Comparison of ENCODE assay signal across 9 cellular contexts in genomic region chr11:119340335-119341221, GRCh38. TPM values are rescaled to one million over a fixed set of nuclear protein-coding genes. Genes with fewer than 3 reads are reported as not detected.
DNase-seq lines count a peak whose midpoint lies in the region; ATAC-seq, FAIRE-seq and TF ChIP-seq lines count a peak whose summit lies in the region.
"Had no signal": no experiment of that assay in that cellular context is flagged by ENCODE, and none has a peak within 500 bp of the region (broad histone marks: within the 10 kb centered on the region; RNA-seq: fewer than 3 reads in every experiment).

Gene C1QTNF5, minus strand, starts transcription at chr11:119340883. Its CDS starts 486 bp downstream, at chr11:119340397.

- FAIRE-seq in GM19239 (lab: Jason Lieb, UNC) = no peak

- H3K27ac ChIP-seq in adrenal gland (peak within 1 kb of the TSS in 4 of 5 donors; percentile 42 to 87 (median 74)), ovary (peak within 1 kb of the TSS; percentile 20 to 60)

- peaks cover 0 to 11% of the 10 kb centered on the region in 2 donors for H3K36me3 ChIP-seq in adrenal gland (replicated peaks in 1 of 2)
- no peaks in the 10 kb centered on the region for H3K36me3 ChIP-seq in ovary

- peak within 1 kb of the TSS in 2 of 4 donors; percentile 45 to 72 for H3K4me3 ChIP-seq in adrenal gland
- H3K4me3 ChIP-seq in ovary = peak within 1 kb of the TSS; percentile 53

- ATAC-seq in left cardiac atrium = peak; percentile 68 to 70

- no peaks in the 10 kb centered on the region for H3K27me3 ChIP-seq in adrenal gland
- H3K27me3 ChIP-seq in ovary = no peaks in the 10 kb centered on the region

- no peak for TF ChIP-seq CTCF in adrenal gland (IDR thresholded peaks at IDR 0.05)
- TF ChIP-seq CTCF in ovary (IDR thresholded peaks at IDR 0.05) = no peak

- TF ChIP-seq POLR2A in adrenal gland (IDR thresholded peaks at IDR 0.05) (no peak), ovary (IDR thresholded peaks at IDR 0.05) (peak; percentile 12)

- DNase-seq in C1 segment of cervical spinal cord (lab: John Stamatoyannopoulos, UW) = peak in 12 of 14 donors; percentile 21 to 87 (median 72)
- DNase-seq in adrenal gland = peak; percentile 54 to 86 (median 70)
- DNase-seq in left cardiac atrium = peak; percentile 92
- peak; percentile 70 to 88 (median 82) for DNase-seq in ovary
- no peak for DNase-seq in GM19239 (ENCODE audit: insufficient read length, low spot score)
- DNase-seq in activated CD4-positive, alpha-beta T cell treated with anti-CD3 and anti-CD28 coated beads for 48 hours = no peak
- no peak for DNase-seq in cerebellum (ENCODE audit: low spot score)
- DNase-seq in NCI-H345 treated with DMSO at 0.1 percent for 48 hours (lab: John Stamatoyannopoulos, UW; ENCODE audit: unreplicated experiment) = no peak
- DNase-seq: stimulated activated CD4-positive, alpha-beta T cell treated with anti-CD3 and anti-CD28 coated beads, Interleukin-2, amount 100 ng/mL, for 48 hours had no signal

- WGBS in adrenal gland, 4 donors = 11 to 33% (median 16%) methylated on average over 22 to 53 of the region's 53 CpGs
- WGBS in ovary, 3 donors = 1 to 4% (median 2%) methylated on average over 31 to 53 of the region's 53 CpGs

- H3K9me3 ChIP-seq in adrenal gland (replicated peaks in 1 of 3) (no peaks in the 10 kb centered on the region), ovary (no peaks in the 10 kb centered on the region)

- H3K4me1 ChIP-seq in adrenal gland (replicated peaks in 1 of 2) (peaks cover 15 to 41% of the 10 kb centered on the region in 2 donors), ovary (ENCODE audit: insufficient read depth) (peaks cover 3% of the 10 kb centered on the region)

- intact Hi-C loops in adrenal gland (cut with DNase I) = loop anchor here in 1 of 2 donors (5.0 kb wide), 1 partner anchor 37 kb away; no protein-coding TSS in a partner anchor
- intact Hi-C loops in left cardiac atrium (cut with DNase I) = no loop called here
- intact Hi-C loops in ovary (cut with DNase I) = no loop called here

- TF ChIP-seq EP300 in ovary (IDR thresholded peaks at IDR 0.05) = no peak

RNA-seq across cellular contexts. Expression of gene C1QTNF5, which starts in this region (rescaled TPM):
- total RNA-seq in adrenal gland (10 to 100 TPM; 10.3 to 46.9 (median 23.0) TPM), left cardiac atrium (10 to 100 TPM; 25.1 to 39.9 TPM), ovary (10 to 100 TPM in 4 of 7 donors, 1 to 10 TPM in 3; 4.4 to 25.7 (median 10.8) TPM), cerebellum (3.4 TPM)
- polyA plus RNA-seq in adrenal gland (10 to 100 TPM in 2 of 3 donors, 1 to 10 TPM in 1; 1.8 to 25.9 (median 20.3) TPM), ovary (10 to 100 TPM in 1 of 2 donors, 1 to 10 TPM in 1; 5.7 to 17.2 TPM)

Comparison
In these comparisons a context has a peak if more than half of its experiments do, and no peak if none do; other contexts are left out.
1. DNase-seq: peak in C1 segment of cervical spinal cord (12 of 14), adrenal gland (7 of 7), left cardiac atrium (single experiment) and ovary (5 of 5); none in GM19239 (single experiment), activated CD4-positive, alpha-beta T cell treated with anti-CD3 and anti-CD28 coated beads for 48 hours (single experiment), cerebellum (single experiment) and NCI-H345 treated with DMSO at 0.1 percent for 48 hours (single experiment).